In genomic region chr22:31103899-31104694, GRCh38 we compare ENCODE assay signal across 18 cellular contexts. TPM values are rescaled to one million over a fixed set of nuclear protein-coding genes. Genes with fewer than 3 reads are reported as not detected.
DNase-seq lines count a peak whose midpoint lies in the region; ATAC-seq and TF ChIP-seq lines count a peak whose summit lies in the region.
"Had no signal": no experiment of that assay in that cellular context is flagged by ENCODE, and none has a peak within 500 bp of the region (broad histone marks: within the 10 kb centered on the region; RNA-seq: fewer than 3 reads in every experiment).

No MANE protein-coding gene starts in this region.

- H3K79me1 ChIP-seq in mesenchymal stem cell (replicated peaks; ENCODE audit: low read length, poor library complexity, severe bottlenecking), result peaks cover 4% of the 10 kb centered on the region
- H3K79me1 ChIP-seq in H9 (ENCODE audit: insufficient read depth, low read depth, low read length, poor library complexity, severe bottlenecking), result no peaks in the 10 kb centered on the region

- H4K8ac ChIP-seq in mesenchymal stem cell (ENCODE audit: low read length), result no peak overlapping the region
- H4K8ac ChIP-seq in H9 (replicated peaks; ENCODE audit: insufficient read length, low read depth, low read length), result no peak overlapping the region

- H3K9me3 Mint-ChIP-seq in H9, result 0 out of 5 replicates have a peak, but pooled peaks cover 0 to 2% of the 10 kb centered on the region in 2 experiments
- H3K9me3 Mint-ChIP-seq: stimulated activated effector memory CD8-positive, alpha-beta T cell treated with anti-CD3 and anti-CD28 coated beads, Interleukin-12 subunit alpha, Interleukin-12 subunit beta, amount 100 ng/mL, for 72 hours had no signal

- H3K27me3 ChIP-seq in GM23248 (replicated peaks; ENCODE audit: insufficient read depth), result no peaks in the 10 kb centered on the region
- no peaks in the 10 kb centered on the region for H3K27me3 ChIP-seq in ascending aorta
- no peaks in the 10 kb centered on the region for H3K27me3 ChIP-seq in mesenchymal stem cell (ENCODE audit: control insufficient read depth in 1 of 2, insufficient read depth in 1 of 2, low read length in 2 of 2)
- no peaks in the 10 kb centered on the region for H3K27me3 ChIP-seq in stomach
- peaks cover 12% of the 10 kb centered on the region; the same call in 1 of the 2 replicates for H3K27me3 ChIP-seq in H9 (ENCODE audit: insufficient read depth, low read length)
- H3K27me3 ChIP-seq: SJSA1 had no signal

- 73 to 83% methylated on average over 33 of the region's 33 CpGs for WGBS in GM23248 (ENCODE audit: low coverage in 1 of 2, low lambda C conversion rate in 2 of 2, missing lambda C conversion rate in 2 of 2), 2 experiments
- 95% methylated on average over 23 of the region's 33 CpGs for whole genome bisulfite sequencing in mesenchymal stem cell
- WGBS in stomach, 5 donors, result 74 to 84% (median 75%) methylated on average over 32 to 33 of the region's 33 CpGs
- no CpG with 5 or more reads among the region's 33 CpGs for WGBS in H9 (ENCODE audit: extremely low coverage, insufficient read length, low lambda C conversion rate)

- H2AK5ac ChIP-seq in mesenchymal stem cell (ENCODE audit: low read length, severe bottlenecking), result no peak overlapping the region
- no peak overlapping the region for H2AK5ac ChIP-seq in H9 (ENCODE audit: insufficient read length, low read length)

- no peak overlapping the region for H3K4me3 ChIP-seq in GM23248
- peak overlapping the region; percentile 87 to 94 for H3K4me3 ChIP-seq in ascending aorta
- no peak overlapping the region for H3K4me3 ChIP-seq in mesenchymal stem cell (ENCODE audit: insufficient read depth in 1 of 2, low read depth in 1 of 2, low read length in 2 of 2)
- H3K4me3 ChIP-seq in stomach, result peak overlapping the region; percentile 58 to 87 (median 68)
- H3K4me3 ChIP-seq: SJSA1, smooth muscle cell had no signal

- H3K27me3 Mint-ChIP-seq in H9 (ENCODE audit: low read depth), result peaks cover 27% of the 10 kb centered on the region
- H3K27me3 Mint-ChIP-seq: activated CD4-positive, alpha-beta T cell treated with anti-CD3 and anti-CD28 coated beads for 36 hours had no signal

- TF ChIP-seq CTCF in ascending aorta (IDR thresholded peaks at IDR 0.05) (no peak), stomach (IDR thresholded peaks at IDR 0.05) (no peak), GM20000 (IDR thresholded peaks at IDR 0.05; ENCODE audit: extremely low read depth, missing control alignments) (no peak), H9 (conservative IDR thresholded peaks at IDR 0.05) (no peak)

- peaks cover 7% of the 10 kb centered on the region; the same call in 1 of the 2 replicates for H3K36me3 ChIP-seq in GM23248 (ENCODE audit: low read depth)
- H3K36me3 ChIP-seq in ascending aorta, result peaks cover 37 to 42% of the 10 kb centered on the region in 2 donors
- H3K36me3 ChIP-seq in mesenchymal stem cell (ENCODE audit: control insufficient read depth in 1 of 2, insufficient read depth in 2 of 2, low read depth in 1 of 2, low read length in 2 of 2), result peaks cover 55 to 64% of the 10 kb centered on the region in 2 experiments
- H3K36me3 ChIP-seq in stomach, result peaks cover 33 to 58% (median 49%) of the 10 kb centered on the region in 4 donors

- H2BK5ac ChIP-seq in mesenchymal stem cell (ENCODE audit: low read depth, low read length, poor library complexity, severe bottlenecking), result no peak overlapping the region
- no peak overlapping the region for H2BK5ac ChIP-seq in H9 (ENCODE audit: insufficient read length, low read length)

- H3K23ac ChIP-seq in mesenchymal stem cell (ENCODE audit: low read length in 2 of 2) (no peak overlapping the region), H9 (ENCODE audit: insufficient read length, low read depth, low read length) (no peak overlapping the region)

- no peaks in the 10 kb centered on the region for H3K9me2 ChIP-seq in GM23248 (ENCODE audit: insufficient read depth)

- H3K4ac ChIP-seq in mesenchymal stem cell (ENCODE audit: low read depth in 1 of 2, low read length in 2 of 2) (peak overlapping the region in 1 of 2 experiments; percentile 5), H9 (ENCODE audit: low read depth, low read length) (no peak overlapping the region)

- H3K27ac Mint-ChIP-seq in H9, result no peak overlapping the region
- H3K27ac Mint-ChIP-seq: activated CD4-positive, alpha-beta T cell treated with anti-CD3 and anti-CD28 coated beads for 36 hours; stimulated activated effector memory CD8-positive, alpha-beta T cell treated with anti-CD3 and anti-CD28 coated beads, Interleukin-12 subunit alpha, Interleukin-12 subunit beta, amount 100 ng/mL, for 72 hours had no signal

- H3K9ac ChIP-seq in GM23248, result peak overlapping the region; percentile 83; the same call in 1 of the 2 replicates
- H3K9ac ChIP-seq in mesenchymal stem cell (ENCODE audit: low read length), result peak overlapping the region; percentile 82
- no peak overlapping the region for H3K9ac ChIP-seq in H9 (ENCODE audit: extremely low read depth, insufficient read length, low read length)

- H3K56ac ChIP-seq in H9 (ENCODE audit: insufficient read length, low read depth, low read length), result no peak overlapping the region

- H2AFZ ChIP-seq in GM23248 (no peak overlapping the region), mesenchymal stem cell (ENCODE audit: low read depth, low read length) (no peak overlapping the region), H9 (ENCODE audit: low read length) (no peak overlapping the region)

- H2BK20ac ChIP-seq in H9 (ENCODE audit: low read depth, low read length, poor library complexity, severe bottlenecking), result no peak overlapping the region

- peaks cover 71% of the 10 kb centered on the region for H3F3A ChIP-seq in GM23248 (ENCODE audit: insufficient read depth)

- DNase-seq in GM23248, result peak; percentile 21
- peak in 1 of 2 donors; percentile 84 for DNase-seq in ascending aorta (ENCODE audit: low spot score in 2 of 2)
- DNase-seq in mesenchymal stem cell, result no peak
- no peak for DNase-seq in stomach
- DNase-seq in G401 (ENCODE audit: low spot score), result no peak
- no peak for DNase-seq in GM20000 (ENCODE audit: low spot score)
- DNase-seq in H9, result no peak
- no peak for DNase-seq in left lobe of liver (ENCODE audit: low spot score)
- DNase-seq: activated gamma-delta T cell treated with Interleukin-2 at 50 U/mL for 16 hours, cortex of kidney, NCI-H1694 treated with DMSO at 0.1 percent for 48 hours, NCI-H446, T1000 had no signal

- H3K4me1 Mint-ChIP-seq in H9, result peaks cover 12 to 32% of the 10 kb centered on the region in 2 experiments

- peaks cover 28% of the 10 kb centered on the region for H3K79me2 ChIP-seq in GM23248 (ENCODE audit: insufficient read depth)
- no peaks in the 10 kb centered on the region for H3K79me2 ChIP-seq in H9 (ENCODE audit: insufficient read depth, low read length)

- no peak for ATAC-seq in left lobe of liver
- ATAC-seq: activated CD4-positive, alpha-beta T cell treated with anti-CD3 and anti-CD28 coated beads for 36 hours; stimulated activated effector memory CD8-positive, alpha-beta T cell treated with anti-CD3 and anti-CD28 coated beads, Interleukin-12 subunit alpha, Interleukin-12 subunit beta, amount 100 ng/mL, for 72 hours had no signal

- peaks cover 45% of the 10 kb centered on the region for H3K4me1 ChIP-seq in GM23248 (ENCODE audit: insufficient read depth)
- H3K4me1 ChIP-seq in ascending aorta, result peaks cover 5 to 65% of the 10 kb centered on the region in 2 donors
- H3K4me1 ChIP-seq in mesenchymal stem cell (ENCODE audit: control insufficient read depth, insufficient read depth, low read depth, low read length), result peaks cover 33% of the 10 kb centered on the region
- H3K4me1 ChIP-seq in stomach, result peaks cover 25 to 88% (median 66%) of the 10 kb centered on the region in 4 donors
- H3K4me1 ChIP-seq in H9 (ENCODE audit: insufficient read depth, low read length), result 0 out of 2 replicates have a peak, but pooled peaks cover 2% of the 10 kb centered on the region

- H3K4me2 ChIP-seq in GM23248 (ENCODE audit: unreplicated experiment) (no peak overlapping the region), mesenchymal stem cell (ENCODE audit: low read length, poor library complexity, severe bottlenecking) (no peak overlapping the region), H9 (ENCODE audit: insufficient read depth, insufficient read length, low read length) (no peak overlapping the region)
- H3K4me2 ChIP-seq: smooth muscle cell had no signal

- in situ Hi-C loops in GM23248 (cut with MboI), result no loop called here
- in situ Hi-C loops in G401 (cut with HindIII; ENCODE audit: low sequenced_read_pairs), result no loop called here

- peaks cover 0 to 1% (median 0%) of the 10 kb centered on the region in 3 experiments; a peak in 2 of 7 replicates for H3K36me3 Mint-ChIP-seq in H9 (ENCODE audit: insufficient read depth in 1 of 3, low read depth in 3 of 3)
- H3K36me3 Mint-ChIP-seq: stimulated activated effector memory CD8-positive, alpha-beta T cell treated with anti-CD3 and anti-CD28 coated beads, Interleukin-12 subunit alpha, Interleukin-12 subunit beta, amount 100 ng/mL, for 72 hours had no signal

- H3K4me3 Mint-ChIP-seq in H9, result no peak overlapping the region; a peak in 1 of 5 replicates
- H3K4me3 Mint-ChIP-seq: activated CD4-positive, alpha-beta T cell treated with anti-CD3 and anti-CD28 coated beads for 36 hours; stimulated activated effector memory CD8-positive, alpha-beta T cell treated with anti-CD3 and anti-CD28 coated beads, Interleukin-12 subunit alpha, Interleukin-12 subunit beta, amount 100 ng/mL, for 72 hours had no signal

- intact Hi-C loops in ascending aorta (cut with DNase I) (loop anchor here (2.0 to 10.0 kb wide), 2 partner anchors 13 to 679 kb away; partner anchors contain the start of gene MTFP1), stomach (cut with DNase I; ENCODE audit: low total_unique reads) (no loop called here)

- TF ChIP-seq POLR2A in stomach (IDR thresholded peaks at IDR 0.05), result no peak

- H3K14ac ChIP-seq in mesenchymal stem cell (ENCODE audit: low read length in 2 of 2) (no peak overlapping the region), H9 (ENCODE audit: insufficient read depth, low read length) (no peak overlapping the region)

- peaks cover 8% of the 10 kb centered on the region for H3K23me2 ChIP-seq in H9 (ENCODE audit: insufficient read length, low read depth, low read length, poor library complexity, severe bottlenecking)

- no peak for TF ChIP-seq EP300 in stomach (IDR thresholded peaks at IDR 0.05)

- H4K91ac ChIP-seq in mesenchymal stem cell (ENCODE audit: low read length) (no peak overlapping the region), H9 (ENCODE audit: insufficient read length, low read depth, low read length) (no peak overlapping the region)

- H4K20me1 ChIP-seq in GM23248 (ENCODE audit: insufficient read depth) (no peaks in the 10 kb centered on the region), H9 (ENCODE audit: control insufficient read depth, insufficient read depth, insufficient read length) (no peaks in the 10 kb centered on the region)

- no peaks in the 10 kb centered on the region for H3K9me3 ChIP-seq in GM23248 (ENCODE audit: low read depth)
- H3K9me3 ChIP-seq in ascending aorta, result no peaks in the 10 kb centered on the region
- H3K9me3 ChIP-seq in mesenchymal stem cell (ENCODE audit: control insufficient read depth, low read length), result no peaks in the 10 kb centered on the region
- no peaks in the 10 kb centered on the region for H3K9me3 ChIP-seq in stomach
- H3K9me3 ChIP-seq in H9 (ENCODE audit: control insufficient read depth, low read depth, low read length), result no peaks in the 10 kb centered on the region
- H3K9me3 ChIP-seq: SJSA1 had no signal

- H2BK120ac ChIP-seq in mesenchymal stem cell (ENCODE audit: low read depth, low read length) (no peak overlapping the region), H9 (ENCODE audit: low read depth, low read length, poor library complexity, severe bottlenecking) (no peak overlapping the region)

- H3K27ac ChIP-seq in GM23248, result peak overlapping the region; percentile 99
- peak overlapping the region; percentile 98 to 99 for H3K27ac ChIP-seq in ascending aorta
- H3K27ac ChIP-seq in mesenchymal stem cell (ENCODE audit: low read length, poor library complexity, severe bottlenecking), result no peak overlapping the region
- H3K27ac ChIP-seq in stomach, result peak overlapping the region; percentile 8 to 98 (median 96)
- H3K27ac ChIP-seq in H9 (ENCODE audit: insufficient read length, low read depth, low read length), result no peak overlapping the region

- H4K5ac ChIP-seq in H9 (ENCODE audit: insufficient read length, low read depth, low read length), result no peak overlapping the region

- no peak overlapping the region for H3T11ph ChIP-seq in H9 (ENCODE audit: low read length)

- H2BK15ac ChIP-seq in mesenchymal stem cell (ENCODE audit: low read depth, poor library complexity, severe bottlenecking) (no peak overlapping the region), H9 (ENCODE audit: low read depth, low read length) (no peak overlapping the region)

- H3K18ac ChIP-seq in mesenchymal stem cell (ENCODE audit: low read depth in 1 of 2, low read length in 2 of 2) (no peak overlapping the region), H9 (ENCODE audit: insufficient read length, low read depth, low read length) (no peak overlapping the region)

- no peak overlapping the region for H2BK12ac ChIP-seq in mesenchymal stem cell (ENCODE audit: low read length in 2 of 2)
- H2BK12ac ChIP-seq in H9 (ENCODE audit: insufficient read length, low read depth, low read length), result no peak overlapping the region

RNA-seq across cellular contexts. Expression of gene SELENOM, which starts 3.3 kb away (rescaled TPM):
- total RNA-seq in GM23248 (2014; rRNA removed; shearing (Covaris generic)), result 216 and 268 TPM in 2 replicates
- 522 and 537 TPM in 2 replicates for polyA plus RNA-seq in GM23248 (2016; fragmentation: Nextera tagmentation; extraction: Ambion mirVana)
- 1,262 TPM for total RNA-seq in ascending aorta
- polyA plus RNA-seq in mesenchymal stem cell (2013, experiment 1 of 2), result 278 TPM
- 285 TPM for polyA plus RNA-seq in mesenchymal stem cell (2013, experiment 2 of 2)
- 1,000 to 10,000 TPM in 1 of 5 donors, 100 to 1,000 TPM in 3, 10 to 100 TPM in 1; 59.8 to 1,443 (median 573) TPM for total RNA-seq in stomach
- 100 to 1,000 TPM; 243 to 454 (median 300) TPM for polyA plus RNA-seq in stomach
- total RNA-seq in G401 (2014; rRNA removed; shearing (Covaris generic)), result 55.1 and 115 TPM in 2 replicates
- 18.6 and 20.1 TPM in 2 replicates for total RNA-seq in H9 (2021)
- 7.0 TPM for total RNA-seq in left lobe of liver

RNA-seq across cellular contexts. Expression of gene INPP5J, which starts 18.7 kb away (rescaled TPM):
- 0.13 TPM in 1 of 2 replicates, not detected in the other for total RNA-seq in GM23248 (2014; rRNA removed; shearing (Covaris generic))
- polyA plus RNA-seq in GM23248 (2016; fragmentation: Nextera tagmentation; extraction: Ambion mirVana) (0.15 and 0.26 TPM in 2 replicates), stomach (1 to 10 TPM; 5.5 to 9.5 (median 7.5) TPM)
- total RNA-seq in ascending aorta (1.3 TPM), stomach (10 to 100 TPM in 2 of 5 donors, 1 to 10 TPM in 3; 1.8 to 34.4 (median 9.6) TPM), H9 (2021) (4.7 and 4.9 TPM in 2 replicates), left lobe of liver (0.25 TPM)
- polyA plus RNA-seq in mesenchymal stem cell (2013, experiment 1 of 2), result 2.2 TPM
- polyA plus RNA-seq in mesenchymal stem cell (2013, experiment 2 of 2), result 2.2 TPM
- total RNA-seq in G401 (2014; rRNA removed; shearing (Covaris generic)), result 0.74 and 3.0 TPM in 2 replicates

RNA-seq across cellular contexts. Expression of gene SMTN, which starts 23.0 kb away (rescaled TPM):
- 160 and 175 TPM in 2 replicates for total RNA-seq in GM23248 (2014; rRNA removed; shearing (Covaris generic))
- polyA plus RNA-seq in GM23248 (2016; fragmentation: Nextera tagmentation; extraction: Ambion mirVana), result 96.7 and 98.1 TPM in 2 replicates
- total RNA-seq in ascending aorta, result 671 TPM
- polyA plus RNA-seq in mesenchymal stem cell (2013, experiment 1 of 2), result 71.2 TPM
- 67.2 TPM for polyA plus RNA-seq in mesenchymal stem cell (2013, experiment 2 of 2)
- 100 to 1,000 TPM; 120 to 607 (median 406) TPM for total RNA-seq in stomach
- 100 to 1,000 TPM in 1 of 3 donors, 10 to 100 TPM in 2; 51.5 to 424 (median 78.5) TPM for polyA plus RNA-seq in stomach
- 27.9 and 38.9 TPM in 2 replicates for total RNA-seq in G401 (2014; rRNA removed; shearing (Covaris generic))
- total RNA-seq in H9 (2021), result 21.1 and 23.4 TPM in 2 replicates
- 20.9 TPM for total RNA-seq in left lobe of liver

RNA-seq across cellular contexts. Expression of gene PLA2G3, which starts 36.2 kb away (rescaled TPM):
- total RNA-seq in GM23248 (2014; rRNA removed; shearing (Covaris generic)), result not detected in 2 replicates
- polyA plus RNA-seq in GM23248 (2016; fragmentation: Nextera tagmentation; extraction: Ambion mirVana), result not detected in 2 replicates
- total RNA-seq in ascending aorta, result not detected
- 1.2 TPM for polyA plus RNA-seq in mesenchymal stem cell (2013, experiment 1 of 2)
- polyA plus RNA-seq in mesenchymal stem cell (2013, experiment 2 of 2), result 1.2 TPM
- total RNA-seq in stomach, result not detected
- polyA plus RNA-seq in stomach, result 1 to 10 TPM in 1 of 3 donors, under 1 TPM in 1, not detected in 1; 0.75 to 2.5 TPM
- 4.4 and 4.9 TPM in 2 replicates for total RNA-seq in G401 (2014; rRNA removed; shearing (Covaris generic))
- 8.2 and 8.3 TPM in 2 replicates for total RNA-seq in H9 (2021)
- total RNA-seq in left lobe of liver, result not detected
- total RNA-seq: activated CD4-positive, alpha-beta T cell treated with anti-CD3 and anti-CD28 coated beads for 36 hours; glomerular endothelial cell; SJSA1 had no signal
- polyA plus RNA-seq: smooth muscle cell had no signal

RNA-seq across cellular contexts. Expression of gene RNF185, which starts 55.9 kb away (rescaled TPM):
- 46.2 and 47.3 TPM in 2 replicates for total RNA-seq in GM23248 (2014; rRNA removed; shearing (Covaris generic))
- polyA plus RNA-seq in GM23248 (2016; fragmentation: Nextera tagmentation; extraction: Ambion mirVana) (49.8 and 52.0 TPM in 2 replicates), stomach (10 to 100 TPM; 18.9 to 25.4 (median 19.2) TPM)
- total RNA-seq in ascending aorta (29.8 TPM), stomach (10 to 100 TPM in 4 of 5 donors, 1 to 10 TPM in 1; 3.5 to 35.7 (median 24.4) TPM), H9 (2021) (21.3 and 24.3 TPM in 2 replicates), left lobe of liver (33.5 TPM)
- 34.9 TPM for polyA plus RNA-seq in mesenchymal stem cell (2013, experiment 1 of 2)
- 35.2 TPM for polyA plus RNA-seq in mesenchymal stem cell (2013, experiment 2 of 2)
- 45.7 and 54.8 TPM in 2 replicates for total RNA-seq in G401 (2014; rRNA removed; shearing (Covaris generic))

Comparison
In these comparisons a context has a peak if more than half of its experiments do, and no peak if none do; other contexts are left out.
1. H3K27ac ChIP-seq: peak in GM23248 (single experiment), ascending aorta (2 of 2) and stomach (5 of 5); none in mesenchymal stem cell (single experiment) and H9 (single experiment).
2. H3K4me3 ChIP-seq: peak in ascending aorta (2 of 2) and stomach (4 of 4); none in GM23248 (single experiment) and mesenchymal stem cell (0 of 2).